ENCODE assay signal across 30 cellular contexts in the genomic region with DNA sequence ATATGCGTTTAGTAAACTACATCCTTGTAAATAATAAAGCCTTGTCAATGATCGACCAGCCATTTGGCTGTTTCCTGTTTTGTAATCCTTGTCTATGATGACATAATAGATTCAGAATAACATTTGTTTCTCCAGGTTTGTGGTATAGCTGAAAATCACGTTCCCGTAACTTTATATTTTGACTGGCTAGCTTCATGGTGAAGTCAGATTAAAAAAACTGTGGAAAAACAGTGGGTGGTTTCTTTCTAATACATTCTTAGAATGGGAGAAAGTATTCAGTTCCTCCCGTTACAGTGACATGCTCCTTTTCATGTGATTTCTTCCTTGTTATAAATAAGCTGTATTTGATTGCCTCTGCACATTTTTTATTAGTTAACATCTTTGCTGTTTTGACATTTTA.
DNase-seq lines count a peak whose midpoint lies in the region; ATAC-seq, FAIRE-seq and TF ChIP-seq lines count a peak whose summit lies in the region.
"Had no signal": no experiment of that assay in that cellular context is flagged by ENCODE, and none has a peak within 500 bp of the region (broad histone marks: within the 10 kb centered on the region; RNA-seq: fewer than 3 reads in every experiment).

No MANE protein-coding gene starts in this region.

- BruUV-seq in HepG2 (replicated peaks; lab: Mats Ljungman, UMichigan) (no TSS peak), Calu3 (replicated peaks; lab: Mats Ljungman, UMichigan) (no TSS peak)

- H3K27ac Mint-ChIP-seq in osteocyte (ENCODE audit: unreplicated experiment), result peak overlapping the region; percentile 85
- no peak overlapping the region for H3K27ac Mint-ChIP-seq in Calu3 (ENCODE audit: unreplicated experiment)
- H3K27ac Mint-ChIP-seq: activated CD4-positive, alpha-beta memory T cell treated with anti-CD3 and anti-CD28 coated beads for 36 hours; B cell; mesothelial cell of epicardium; stimulated activated naive B cell treated with anti-CD40 and anti-IgM and Interleukin-4, amounts not matched to agents 10 μg/mL and 1 μg/mL and 100 μg/mL, for 72 hours had no signal

- in situ Hi-C loops in HepG2 (cut with HindIII; ENCODE audit: extremely low pct_ligation_motif_present, low pct_unique_long_range_greater_than_20kb), result no loop called here

- CTCF ChIA-PET in HepG2 (lab: Yijun Ruan, JAX; ENCODE audit: low intra/inter-chr PET ratio, low total read pairs), result no interaction called here
- CTCF ChIA-PET in Calu3 (lab: Charles Lee), result interaction anchor here (0.6 kb wide), 1 partner anchor 15 kb away, joined by 5 read pairs; no protein-coding TSS in a partner anchor

- TF ChIP-seq EP300 in HepG2 (IDR thresholded peaks at IDR 0.05; ENCODE audit: low read depth in 2 of 2, low read length in 2 of 2) (no peak), HepG2 (CRISPR knock-in tag; IDR thresholded peaks at IDR 0.05; ENCODE audit: borderline replicate concordance) (no peak)

- no peaks in the 10 kb centered on the region for H3K9me3 Mint-ChIP-seq in osteocyte (ENCODE audit: unreplicated experiment)
- no peaks in the 10 kb centered on the region for H3K9me3 Mint-ChIP-seq in Calu3 (ENCODE audit: low read depth, unreplicated experiment)
- H3K9me3 Mint-ChIP-seq: activated CD4-positive, alpha-beta memory T cell treated with anti-CD3 and anti-CD28 coated beads for 36 hours; mesothelial cell of epicardium; stimulated activated naive B cell treated with anti-CD40 and anti-IgM and Interleukin-4, amounts not matched to agents 10 μg/mL and 1 μg/mL and 100 μg/mL, for 72 hours had no signal

- no peak overlapping the region for H2AFZ ChIP-seq in HepG2 (ENCODE audit: low read length)

- TF ChIP-seq POLR2A in HepG2 (IDR thresholded peaks at IDR 0.05; ENCODE audit: insufficient read depth in 1 of 2, low read depth in 2 of 2, low read length in 2 of 2) (no peak), right lobe of liver (IDR thresholded peaks at IDR 0.05) (no peak), GM12891 (IDR thresholded peaks at IDR 0.05; ENCODE audit: low read depth, low read length) (no peak)

- DNase-seq in HepG2 (ENCODE audit: low spot score) (no peak), right lobe of liver (no peak), fibroblast of peridontal ligament (ENCODE audit: extremely low read depth) (peak; percentile 34), osteocyte (ENCODE audit: extremely low spot score, unreplicated experiment) (no peak), RCC 7860 (ENCODE audit: low spot score) (no peak), GM12891 (ENCODE audit: insufficient read length, low spot score) (no peak), Calu3 (no peak)
- no peak for DNase-seq in activated naive CD4-positive, alpha-beta T cell (lab: John Stamatoyannopoulos, UW)
- DNase-seq: activated CD4-positive, alpha-beta memory T cell treated with anti-CD3 and anti-CD28 coated beads for 36 hours; activated effector memory CD4-positive, alpha-beta T cell treated with anti-CD3 and anti-CD28 coated beads, Interleukin-2, amount 50 U/mL, for 16 hours; DMS79 treated with DMSO at 0.1 percent for 48 hours; dorsolateral prefrontal cortex; gastrocnemius medialis; KBM-7; NCI-H1694; NCI-H2171 treated with DMSO at 0.1 percent for 48 hours; NCI-H69; Right ventricle myocardium superior; stimulated activated CD4-positive, alpha-beta T cell treated with anti-CD3 and anti-CD28 coated beads, Interleukin-2, amount 100 ng/mL, for 48 hours; stimulated activated naive B cell treated with anti-CD40 and anti-IgM and Interleukin-4, amounts not matched to agents 10 μg/mL and 1 μg/mL and 100 μg/mL, for 72 hours; SW 1271; thyroid gland had no signal

- 24% methylated on average over 5 of the region's 5 CpGs for WGBS in HepG2 (ENCODE audit: low lambda C conversion rate)
- WGBS in right lobe of liver (ENCODE audit: insufficient coverage, low coverage, low lambda C conversion rate, missing lambda C conversion rate), result 47% methylated on average over 5 of the region's 5 CpGs

- no peak overlapping the region for H3K4me3 Mint-ChIP-seq in osteocyte (ENCODE audit: unreplicated experiment)
- no peak overlapping the region for H3K4me3 Mint-ChIP-seq in Calu3 (ENCODE audit: low read depth, unreplicated experiment)
- H3K4me3 Mint-ChIP-seq: activated CD4-positive, alpha-beta memory T cell treated with anti-CD3 and anti-CD28 coated beads for 36 hours; B cell; mesothelial cell of epicardium; stimulated activated naive B cell treated with anti-CD40 and anti-IgM and Interleukin-4, amounts not matched to agents 10 μg/mL and 1 μg/mL and 100 μg/mL, for 72 hours had no signal

- TF ChIP-seq CTCF in HepG2 (CRISPR knock-in tag; IDR thresholded peaks at IDR 0.05), result no peak
- no peak for TF ChIP-seq CTCF in right lobe of liver (IDR thresholded peaks at IDR 0.05)
- TF ChIP-seq CTCF in osteocyte (IDR thresholded peaks at IDR 0.05), result no peak
- no peak for TF ChIP-seq CTCF in Calu3 (IDR thresholded peaks at IDR 0.05; ENCODE audit: unreplicated experiment)

- no peak for ATAC-seq in HepG2
- no peak for ATAC-seq in right lobe of liver
- ATAC-seq: gastrocnemius medialis; GM12878; left lobe of liver; stimulated activated naive B cell treated with anti-CD40 and anti-IgM and Interleukin-4, amounts not matched to agents 10 μg/mL and 1 μg/mL and 100 μg/mL, for 72 hours had no signal

- peaks cover 34% of the 10 kb centered on the region for H3K4me1 Mint-ChIP-seq in osteocyte (ENCODE audit: unreplicated experiment)
- H3K4me1 Mint-ChIP-seq in Calu3 (ENCODE audit: low read depth, unreplicated experiment), result no peaks in the 10 kb centered on the region
- H3K4me1 Mint-ChIP-seq: B cell; stimulated activated naive B cell treated with anti-CD40 and anti-IgM and Interleukin-4, amounts not matched to agents 10 μg/mL and 1 μg/mL and 100 μg/mL, for 72 hours had no signal

- POLR2A ChIA-PET in HepG2 (lab: Yijun Ruan, JAX), result no interaction called here

- no peak for TF ChIP-seq RAD21 in HepG2 (CRISPR knock-in tag; IDR thresholded peaks at IDR 0.05)

- H3K36me3 Mint-ChIP-seq in osteocyte (ENCODE audit: unreplicated experiment), result no peaks in the 10 kb centered on the region
- no peaks in the 10 kb centered on the region for H3K36me3 Mint-ChIP-seq in Calu3 (ENCODE audit: insufficient read depth, unreplicated experiment)
- H3K36me3 Mint-ChIP-seq: activated CD4-positive, alpha-beta memory T cell treated with anti-CD3 and anti-CD28 coated beads for 36 hours; mesothelial cell of epicardium; stimulated activated naive B cell treated with anti-CD40 and anti-IgM and Interleukin-4, amounts not matched to agents 10 μg/mL and 1 μg/mL and 100 μg/mL, for 72 hours had no signal

- H3K27me3 ChIP-seq in HepG2 (ENCODE audit: control insufficient read depth in 1 of 2, insufficient read depth in 2 of 2, low read length in 2 of 2) (no peaks in the 10 kb centered on the region), right lobe of liver (no peaks in the 10 kb centered on the region)
- H3K27me3 ChIP-seq: cardiac muscle cell, dorsolateral prefrontal cortex, gastrocnemius medialis, thyroid gland had no signal

- no peaks in the 10 kb centered on the region for H3K4me1 ChIP-seq in HepG2 (ENCODE audit: insufficient read depth, low read length)
- H3K4me1 ChIP-seq in right lobe of liver, result no peaks in the 10 kb centered on the region
- H3K4me1 ChIP-seq: gastrocnemius medialis, prostate gland, thyroid gland had no signal

- H3K9me3 ChIP-seq in HepG2 (ENCODE audit: low read length) (no peaks in the 10 kb centered on the region), right lobe of liver (no peaks in the 10 kb centered on the region)
- H3K9me3 ChIP-seq: gastrocnemius medialis, prostate gland, thyroid gland had no signal

- H3K27me3 Mint-ChIP-seq in osteocyte (ENCODE audit: unreplicated experiment), result no peaks in the 10 kb centered on the region
- no peaks in the 10 kb centered on the region for H3K27me3 Mint-ChIP-seq in Calu3 (ENCODE audit: unreplicated experiment)
- H3K27me3 Mint-ChIP-seq: activated CD4-positive, alpha-beta memory T cell treated with anti-CD3 and anti-CD28 coated beads for 36 hours; B cell; stimulated activated naive B cell treated with anti-CD40 and anti-IgM and Interleukin-4, amounts not matched to agents 10 μg/mL and 1 μg/mL and 100 μg/mL, for 72 hours had no signal

- FAIRE-seq in HepG2 (lab: Jason Lieb, UNC), result no peak
- FAIRE-seq in RCC 7860 (lab: Jason Lieb, UNC), result no peak
- FAIRE-seq in GM12891 (lab: Jason Lieb, UNC), result no peak
- FAIRE-seq: A204.1, GM12878 had no signal

- no peak overlapping the region for H3K4me2 ChIP-seq in HepG2 (ENCODE audit: low read depth, low read length)
- H3K4me2 ChIP-seq: smooth muscle cell had no signal

- H3K9ac ChIP-seq in HepG2 (ENCODE audit: insufficient read depth, low read depth, low read length), result no peak overlapping the region

- H3K36me3 ChIP-seq in HepG2 (replicated peaks in 1 of 2; ENCODE audit: control insufficient read depth in 1 of 2, insufficient read depth in 2 of 2, low read length in 2 of 2), result no peaks in the 10 kb centered on the region
- no peaks in the 10 kb centered on the region for H3K36me3 ChIP-seq in right lobe of liver
- H3K36me3 ChIP-seq: cardiac muscle cell, gastrocnemius medialis, prostate gland, thyroid gland had no signal

- H3K4me3 ChIP-seq in HepG2 (replicated peaks in 1 of 3; ENCODE audit: insufficient read depth in 1 of 3, low read depth in 2 of 3, low read length in 3 of 3) (no peak overlapping the region), right lobe of liver (no peak overlapping the region)
- H3K4me3 ChIP-seq: cardiac muscle cell, dorsolateral prefrontal cortex, gastrocnemius medialis, GM12878, prostate gland, smooth muscle cell, thyroid gland had no signal

- H3K79me2 ChIP-seq in HepG2 (ENCODE audit: insufficient read depth, low read length), result no peaks in the 10 kb centered on the region

- H3K27ac ChIP-seq in HepG2 (ENCODE audit: extremely low read length, insufficient read depth, low read length) (no peak overlapping the region), right lobe of liver (no peak overlapping the region)
- H3K27ac ChIP-seq: cardiac muscle cell, gastrocnemius medialis, prostate gland, thyroid gland had no signal

- H4K20me1 ChIP-seq in HepG2 (ENCODE audit: insufficient read depth, low read length), result no peaks in the 10 kb centered on the region

- intact Hi-C loops in HepG2 (cut with micrococcal nuclease; ENCODE audit: unreplicated experiment) (no loop called here), right lobe of liver (cut with DNase I) (no loop called here), Calu3 (cut with micrococcal nuclease; ENCODE audit: unreplicated experiment) (no loop called here)

TF ChIP-seq in HepG2, 621 proteins besides CTCF, POLR2A, EP300 and RAD21:
- no peak for TF ChIP-seq ZFP36L1 (CRISPR knock-in tag; IDR thresholded peaks at IDR 0.05)
- TF ChIP-seq ATF7 (IDR thresholded peaks at IDR 0.05), result 0 out of 2 replicates have a peak, but pooled peaks have one; percentile 32
- no peak for TF ChIP-seq ATF7 (CRISPR knock-in tag; IDR thresholded peaks at IDR 0.05)

TF ChIP-seq in GM12891, 5 proteins besides CTCF, POLR2A, EP300 and RAD21:
- TF ChIP-seq TAF1 (IDR thresholded peaks at IDR 0.05; ENCODE audit: low read depth, low read length) (no peak), PAX5 (IDR thresholded peaks at IDR 0.05; ENCODE audit: insufficient read depth, low read length, severe bottlenecking) (no peak), POLR2AphosphoS5 (IDR thresholded peaks at IDR 0.05; ENCODE audit: low read depth, low read length) (no peak), POU2F2 (IDR thresholded peaks at IDR 0.05; ENCODE audit: low read depth, low read length) (no peak), SPI1 (IDR thresholded peaks at IDR 0.05; ENCODE audit: low read depth, low read length) (no peak)
TF ChIP-seq in GM12891: peak in this region for 0.
